8 cellular contexts compared by ENCODE assay signal in the genomic region with DNA sequence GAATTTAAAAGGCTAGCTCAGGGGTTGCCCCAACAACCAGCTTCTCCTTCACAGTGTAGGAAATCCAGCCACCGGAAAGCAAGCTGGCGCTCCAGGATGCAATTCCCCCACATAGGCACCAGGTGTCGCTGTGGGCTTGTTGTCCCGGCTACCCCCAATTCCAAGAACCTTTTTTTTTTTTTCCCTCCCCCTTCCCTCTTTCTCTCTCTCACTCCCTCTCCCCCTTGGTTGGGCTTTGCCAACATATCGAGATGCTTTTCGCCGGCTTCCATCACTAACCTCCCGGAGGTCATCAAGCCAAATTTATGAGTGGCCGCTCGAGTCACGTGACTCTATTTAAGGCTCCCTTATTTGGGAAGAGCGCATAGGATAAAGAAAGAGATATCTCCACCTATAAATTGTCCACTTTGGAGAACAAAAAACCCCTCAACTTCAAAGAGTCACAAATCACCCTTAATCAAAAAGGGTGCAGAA.
DNase-seq lines count a peak whose midpoint lies in the region; ATAC-seq, FAIRE-seq and TF ChIP-seq lines count a peak whose summit lies in the region.

A gene (plus strand): TSS at position 424 of the 474 bp plus-strand sequence. CDS start 73 bp downstream, outside the sequence.

- peaks cover 2% of the 10 kb centered on the region for H3K4me1 ChIP-seq in iPS-15b (ENCODE audit: control insufficient read depth, insufficient read depth, low read length)

- H3K27me3 ChIP-seq in iPS-15b (ENCODE audit: control insufficient read depth, insufficient read depth, low read length): peaks cover 100% of the 10 kb centered on the region

- H3K36me3 ChIP-seq in iPS-15b (ENCODE audit: control insufficient read depth, insufficient read depth, low read length): no peaks in the 10 kb centered on the region

- in situ Hi-C loops in astrocyte of the cerebellum (cut with HindIII; ENCODE audit: low sequenced_read_pairs): no loop called here

- FAIRE-seq in G401.6 (lab: Jason Lieb, UNC): peak; percentile 97

- peak; percentile 67 for DNase-seq in MV-4-11 (lab: John Stamatoyannopoulos, UW)
- DNase-seq in T follicular helper cell (ENCODE audit: low read depth): peak; percentile 37
- DNase-seq in astrocyte of the cerebellum (ENCODE audit: low read depth): peak; percentile 6
- peak; percentile 47 for DNase-seq in stimulated activated CD4-positive, alpha-beta T cell treated with anti-CD3 and anti-CD28 coated beads, Interleukin-12 subunit alpha, Interleukin-12 subunit beta, amount 100 ng/mL, for 4 hours

- H3K4me3 ChIP-seq in astrocyte of the cerebellum (ENCODE audit: low read depth, low read length): no peak within 1 kb of the TSS
- peak within 1 kb of the TSS; percentile 16 for H3K4me3 ChIP-seq in iPS-15b (ENCODE audit: low read depth, low read length)

- no peaks in the 10 kb centered on the region for H3K9me3 ChIP-seq in iPS-15b (ENCODE audit: control insufficient read depth, insufficient read depth, low read length)

- H3K9ac ChIP-seq in iPS-15b (ENCODE audit: low read depth, low read length): no peak within 1 kb of the TSS

- TF ChIP-seq CTCF in astrocyte of the cerebellum (IDR thresholded peaks at IDR 0.05; ENCODE audit: low read depth, low read length, missing control alignments): peak; percentile 78

- ATAC-seq in GM18520 (IDR thresholded peaks at IDR 0.05; ENCODE audit: unreplicated experiment) (no peak), HG02759 (IDR thresholded peaks at IDR 0.05; ENCODE audit: unreplicated experiment) (no peak)

Comparison
In these comparisons a context has a peak if more than half of its experiments do, and no peak if none do; other contexts are left out.
1. DNase-seq: peak in every context shown above with its lines; median percentile 67 in MV-4-11; 47 in stimulated activated CD4-positive, alpha-beta T cell treated with anti-CD3 and anti-CD28 coated beads, Interleukin-12 subunit alpha, Interleukin-12 subunit beta, amount 100 ng/mL, for 4 hours; 37 in T follicular helper cell; 6 in astrocyte of the cerebellum.